16 cellular contexts compared by ENCODE assay signal in the genomic region with DNA sequence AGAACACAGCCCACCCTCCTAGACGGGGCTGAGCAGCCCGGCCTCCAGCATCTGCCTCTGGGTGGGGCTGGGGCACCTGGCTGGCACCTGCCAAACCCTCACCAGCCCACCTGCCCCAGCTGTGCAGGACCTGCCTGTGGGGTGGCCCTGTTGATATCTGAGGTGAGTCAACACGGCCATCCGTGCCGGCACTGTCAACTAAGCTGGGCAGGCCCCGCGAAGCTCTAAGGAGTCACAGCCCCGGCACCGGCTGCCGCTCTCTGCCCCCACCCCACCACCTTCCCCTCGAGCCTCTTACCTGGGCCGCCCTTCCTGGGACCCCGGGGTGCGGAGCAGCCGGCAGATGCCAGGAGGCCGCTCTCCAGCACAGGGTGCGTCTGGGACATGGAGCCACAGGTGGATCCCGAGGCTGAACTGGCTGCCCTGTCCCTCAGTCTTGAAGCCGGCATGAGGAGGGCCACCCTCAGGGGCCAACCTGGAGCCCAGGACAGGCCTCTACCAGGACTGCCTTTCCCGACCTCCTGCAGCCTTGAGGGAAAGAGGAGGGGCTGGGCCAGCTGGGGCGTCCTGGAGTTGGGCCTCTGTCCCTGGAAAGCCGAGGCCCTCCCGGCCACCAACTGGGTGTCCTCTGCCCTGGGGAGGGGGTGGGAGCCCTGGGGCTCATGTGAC. TPM values are rescaled to one million over a fixed set of nuclear protein-coding genes. Genes with fewer than 3 reads are reported as not detected.
DNase-seq lines count a peak whose midpoint lies in the region; ATAC-seq and TF ChIP-seq lines count a peak whose summit lies in the region.
"Had no signal": no experiment of that assay in that cellular context is flagged by ENCODE, and none has a peak within 500 bp of the region (broad histone marks: within the 10 kb centered on the region; RNA-seq: fewer than 3 reads in every experiment).

No MANE protein-coding gene starts in this region.

- H3K79me2 ChIP-seq in OCI-LY1 (ENCODE audit: insufficient read depth, low read length) = no peaks in the 10 kb centered on the region
- H3K79me2 ChIP-seq: parathyroid adenoma had no signal

- H3K27me3 ChIP-seq in left ventricle myocardium inferior (ENCODE audit: low read depth) (peaks cover 82% of the 10 kb centered on the region), right atrium auricular region (no peaks in the 10 kb centered on the region), OCI-LY1 (ENCODE audit: insufficient read depth, low read length) (no peaks in the 10 kb centered on the region), upper lobe of right lung (peaks cover 17% of the 10 kb centered on the region)
- H3K27me3 ChIP-seq: uterus had no signal

- H3K9ac ChIP-seq in OCI-LY1 (ENCODE audit: low read length) = peak overlapping the region; percentile 86
- H3K9ac ChIP-seq: parathyroid adenoma had no signal

- intact Hi-C loops in left ventricle myocardium inferior (cut with micrococcal nuclease) (no loop called here), upper lobe of right lung (cut with DNase I) (no loop called here)

- peak; percentile 9 for ATAC-seq in memory B cell (ENCODE audit: low read depth)
- ATAC-seq in upper lobe of right lung = no peak
- no peak for ATAC-seq in HG03469 (IDR thresholded peaks at IDR 0.05; ENCODE audit: unreplicated experiment)
- ATAC-seq in HG03045 (IDR thresholded peaks at IDR 0.05; ENCODE audit: unreplicated experiment) = no peak
- ATAC-seq: foreskin keratinocyte had no signal

- no peaks in the 10 kb centered on the region for H3K36me3 ChIP-seq in left ventricle myocardium inferior
- H3K36me3 ChIP-seq in right atrium auricular region = no peaks in the 10 kb centered on the region
- no peaks in the 10 kb centered on the region for H3K36me3 ChIP-seq in OCI-LY1 (ENCODE audit: insufficient read depth, low read length)
- no peaks in the 10 kb centered on the region for H3K36me3 ChIP-seq in upper lobe of right lung
- H3K36me3 ChIP-seq: uterus had no signal

- DNase-seq in left ventricle myocardium inferior (no peak), right atrium auricular region (ENCODE audit: low spot score) (no peak), memory B cell (ENCODE audit: low spot score in 2 of 2) (peak in 1 of 2 donors; percentile 37), upper lobe of right lung (no peak), type B pancreatic cell (ENCODE audit: extremely low spot score, unreplicated experiment) (no peak)
- DNase-seq: activated CD4-positive, alpha-beta T cell treated with anti-CD3 and anti-CD28 coated beads, Interleukin-2, amount 10 ng/mL, durations not matched to agents 7 days and 5 days; DMS153; foreskin keratinocyte; immature natural killer cell had no signal

- H4K20me1 ChIP-seq in OCI-LY1 (ENCODE audit: insufficient read depth, low read length) = no peaks in the 10 kb centered on the region

- no peaks in the 10 kb centered on the region for H3F3A ChIP-seq in OCI-LY1 (ENCODE audit: insufficient read depth, low read length)

- H3K9me3 Mint-ChIP-seq in memory B cell (peaks cover 5% of the 10 kb centered on the region), type B pancreatic cell (no peaks in the 10 kb centered on the region)
- H3K9me3 Mint-ChIP-seq: activated CD4-positive, alpha-beta T cell treated with anti-CD3 and anti-CD28 coated beads, Interleukin-2, amount 10 ng/mL, durations not matched to agents 7 days and 5 days; immature natural killer cell; mesothelial cell of epicardium had no signal

- H3K4me3 ChIP-seq in left ventricle myocardium inferior (peak overlapping the region; percentile 48), right atrium auricular region (peak overlapping the region in 1 of 2 donors; percentile 28), OCI-LY1 (ENCODE audit: low read depth, low read length, poor library complexity, severe bottlenecking) (peak overlapping the region; percentile 65), upper lobe of right lung (peak overlapping the region; percentile 37)
- H3K4me3 ChIP-seq: PC-9, uterus had no signal

- H3K27me3 Mint-ChIP-seq in memory B cell (no peaks in the 10 kb centered on the region), type B pancreatic cell (peaks cover 3% of the 10 kb centered on the region)

- H3K4me1 Mint-ChIP-seq in memory B cell = peaks cover 64% of the 10 kb centered on the region
- H3K4me1 Mint-ChIP-seq in type B pancreatic cell (ENCODE audit: unreplicated experiment) = no peaks in the 10 kb centered on the region
- H3K4me1 Mint-ChIP-seq: activated CD4-positive, alpha-beta T cell treated with anti-CD3 and anti-CD28 coated beads, Interleukin-2, amount 10 ng/mL, durations not matched to agents 7 days and 5 days; mesothelial cell of epicardium had no signal

- H3K27ac Mint-ChIP-seq in memory B cell (peak overlapping the region; percentile 60), type B pancreatic cell (no peak overlapping the region)
- H3K27ac Mint-ChIP-seq: activated CD4-positive, alpha-beta T cell treated with anti-CD3 and anti-CD28 coated beads, Interleukin-2, amount 10 ng/mL, durations not matched to agents 7 days and 5 days; immature natural killer cell; mesothelial cell of epicardium had no signal

- H3K27ac ChIP-seq in left ventricle myocardium inferior (replicated peaks) (peak overlapping the region; percentile 50), right atrium auricular region (no peak overlapping the region), OCI-LY1 (ENCODE audit: low read depth, low read length, poor library complexity, severe bottlenecking) (peak overlapping the region; percentile 100), upper lobe of right lung (peak overlapping the region; percentile 36)
- H3K27ac ChIP-seq: foreskin keratinocyte, parathyroid adenoma, PC-9, uterus had no signal

- H3K4me1 ChIP-seq in left ventricle myocardium inferior = peaks cover 22% of the 10 kb centered on the region
- H3K4me1 ChIP-seq in right atrium auricular region = peaks cover 0 to 13% of the 10 kb centered on the region in 2 donors
- H3K4me1 ChIP-seq in OCI-LY1 (ENCODE audit: insufficient read depth, low read length, severe bottlenecking) = peaks cover 88% of the 10 kb centered on the region
- H3K4me1 ChIP-seq in upper lobe of right lung = peaks cover 23% of the 10 kb centered on the region
- H3K4me1 ChIP-seq: foreskin keratinocyte, parathyroid adenoma, uterus had no signal

- H3K9me3 ChIP-seq in left ventricle myocardium inferior (replicated peaks) (no peaks in the 10 kb centered on the region), right atrium auricular region (no peaks in the 10 kb centered on the region), OCI-LY1 (ENCODE audit: low read length) (no peaks in the 10 kb centered on the region), upper lobe of right lung (no peaks in the 10 kb centered on the region)
- H3K9me3 ChIP-seq: uterus had no signal

- H3K4me3 Mint-ChIP-seq in memory B cell = peak overlapping the region; percentile 96
- H3K4me3 Mint-ChIP-seq in type B pancreatic cell = no peak overlapping the region
- H3K4me3 Mint-ChIP-seq: activated CD4-positive, alpha-beta T cell treated with anti-CD3 and anti-CD28 coated beads, Interleukin-2, amount 10 ng/mL, durations not matched to agents 7 days and 5 days; mesothelial cell of epicardium had no signal

- no peaks in the 10 kb centered on the region for H3K9me2 ChIP-seq in OCI-LY1 (ENCODE audit: low read depth, low read length)

- TF ChIP-seq CTCF in left ventricle myocardium inferior (IDR thresholded peaks at IDR 0.05; ENCODE audit: borderline replicate concordance) (no peak), right atrium auricular region (IDR thresholded peaks at IDR 0.05) (no peak), OCI-LY1 (IDR thresholded peaks at IDR 0.05; ENCODE audit: low read length) (no peak), upper lobe of right lung (IDR thresholded peaks at IDR 0.05) (no peak), type B pancreatic cell (conservative IDR thresholded peaks at IDR 0.05) (no peak)

- peak overlapping the region; percentile 73 for H3K4me2 ChIP-seq in OCI-LY1 (ENCODE audit: low read length)
- H3K4me2 ChIP-seq: PC-9 had no signal

- H2AFZ ChIP-seq in OCI-LY1 (ENCODE audit: low read length) = no peak overlapping the region
- H2AFZ ChIP-seq: parathyroid adenoma, PC-9 had no signal

- H3K36me3 Mint-ChIP-seq in memory B cell (no peaks in the 10 kb centered on the region), type B pancreatic cell (no peaks in the 10 kb centered on the region)
- H3K36me3 Mint-ChIP-seq: immature natural killer cell, mesothelial cell of epicardium had no signal

RNA-seq across cellular contexts. Expression of a gene that starts 0.5 kb away (rescaled TPM):
- total RNA-seq in left ventricle myocardium inferior (8.6 TPM), right atrium auricular region (1 to 10 TPM; 1.1 to 2.6 TPM), upper lobe of right lung (19.0 TPM), type B pancreatic cell (ENCODE audit: low replicate concordance) (8.9 and 9.4 TPM in 2 replicates)
- total RNA-seq: activated CD4-positive, alpha-beta T cell treated with anti-CD3 and anti-CD28 coated beads, Interleukin-2, amount 10 ng/mL, durations not matched to agents 7 days and 5 days had no signal

Comparison
In these comparisons a context has a peak if more than half of its experiments do, and no peak if none do; other contexts are left out.
1. H3K27ac ChIP-seq: peak in left ventricle myocardium inferior (single experiment), OCI-LY1 (single experiment) and upper lobe of right lung (single experiment); none in right atrium auricular region (0 of 2).